ENCODE assay signal across 18 cellular contexts in genomic region chr4:183828125-183828524, GRCh38.
DNase-seq lines count a peak whose midpoint lies in the region; ATAC-seq and TF ChIP-seq lines count a peak whose summit lies in the region.
"Had no signal": no experiment of that assay in that cellular context is flagged by ENCODE, and none has a peak within 500 bp of the region (broad histone marks: within the 10 kb centered on the region; RNA-seq: fewer than 3 reads in every experiment).

No MANE protein-coding gene starts in this region.

- H3K27me3 ChIP-seq in foreskin keratinocyte = no peaks in the 10 kb centered on the region
- H3K27me3 ChIP-seq in upper lobe of right lung = no peaks in the 10 kb centered on the region
- H3K27me3 ChIP-seq: body of pancreas, left lung had no signal

- H3K4me1 ChIP-seq in foreskin keratinocyte (peaks cover 9% of the 10 kb centered on the region), upper lobe of right lung (peaks cover 33% of the 10 kb centered on the region)
- H3K4me1 ChIP-seq: Caco-2 had no signal

- H3K36me3 Mint-ChIP-seq in activated naive CD8-positive, alpha-beta T cell treated with anti-CD3 and anti-CD28 coated beads, Interleukin-2, amount 10 ng/mL, durations not matched to agents 7 days and 5 days = no peaks in the 10 kb centered on the region
- H3K36me3 Mint-ChIP-seq in activated naive CD8-positive, alpha-beta T cell treated with anti-CD3 and anti-CD28 coated beads, Interleukin-2, amount 50 U/mL, for 24 hours (ENCODE audit: low read depth) = no peaks in the 10 kb centered on the region
- no peaks in the 10 kb centered on the region for H3K36me3 Mint-ChIP-seq in endothelial cell (ENCODE audit: low read depth, unreplicated experiment)

- peaks cover 6% of the 10 kb centered on the region for H3K27me3 Mint-ChIP-seq in activated naive CD8-positive, alpha-beta T cell treated with anti-CD3 and anti-CD28 coated beads, Interleukin-2, amount 10 ng/mL, durations not matched to agents 7 days and 5 days
- no peaks in the 10 kb centered on the region for H3K27me3 Mint-ChIP-seq in activated naive CD8-positive, alpha-beta T cell treated with anti-CD3 and anti-CD28 coated beads, Interleukin-2, amount 50 U/mL, for 24 hours
- H3K27me3 Mint-ChIP-seq in endothelial cell (ENCODE audit: unreplicated experiment) = peaks cover 7% of the 10 kb centered on the region
- H3K27me3 Mint-ChIP-seq: activated naive CD4-positive, alpha-beta T cell treated with anti-CD3 and anti-CD28 coated beads, Interleukin-2, amount 50 U/mL, for 24 hours; stimulated activated naive CD8-positive, alpha-beta T cell treated with anti-CD3 and anti-CD28 coated beads, Interleukin-15, Interleukin-2, amounts not matched to agents 100 ng/mL and 50 ng/mL, for 24 hours had no signal

- H3K4me3 Mint-ChIP-seq in activated naive CD8-positive, alpha-beta T cell treated with anti-CD3 and anti-CD28 coated beads, Interleukin-2, amount 10 ng/mL, durations not matched to agents 7 days and 5 days = peak overlapping the region; percentile 33
- H3K4me3 Mint-ChIP-seq in activated naive CD8-positive, alpha-beta T cell treated with anti-CD3 and anti-CD28 coated beads, Interleukin-2, amount 50 U/mL, for 24 hours = no peak overlapping the region
- no peak overlapping the region for H3K4me3 Mint-ChIP-seq in endothelial cell (ENCODE audit: unreplicated experiment)
- H3K4me3 Mint-ChIP-seq: activated naive CD4-positive, alpha-beta T cell treated with anti-CD3 and anti-CD28 coated beads, Interleukin-2, amount 50 U/mL, for 24 hours; stimulated activated naive CD8-positive, alpha-beta T cell treated with anti-CD3 and anti-CD28 coated beads, Interleukin-15, Interleukin-2, amounts not matched to agents 100 ng/mL and 50 ng/mL, for 24 hours had no signal

- POLR2A ChIA-PET in activated naive CD8-positive, alpha-beta T cell treated with anti-CD3 and anti-CD28 coated beads, Interleukin-2, amount 10 ng/mL, durations not matched to agents 7 days and 5 days (lab: Charles Lee) = no interaction called here

- H3K27ac Mint-ChIP-seq in activated naive CD8-positive, alpha-beta T cell treated with anti-CD3 and anti-CD28 coated beads, Interleukin-2, amount 10 ng/mL, durations not matched to agents 7 days and 5 days = no peak overlapping the region
- no peak overlapping the region for H3K27ac Mint-ChIP-seq in activated naive CD8-positive, alpha-beta T cell treated with anti-CD3 and anti-CD28 coated beads, Interleukin-2, amount 50 U/mL, for 24 hours
- no peak overlapping the region for H3K27ac Mint-ChIP-seq in endothelial cell (ENCODE audit: unreplicated experiment)
- H3K27ac Mint-ChIP-seq: activated naive CD4-positive, alpha-beta T cell treated with anti-CD3 and anti-CD28 coated beads, Interleukin-2, amount 50 U/mL, for 24 hours; stimulated activated naive CD8-positive, alpha-beta T cell treated with anti-CD3 and anti-CD28 coated beads, Interleukin-15, Interleukin-2, amounts not matched to agents 100 ng/mL and 50 ng/mL, for 24 hours had no signal

- H3K27ac ChIP-seq in SK-N-MC (peak overlapping the region; percentile 2; the same call in 1 of the 2 replicates), foreskin keratinocyte (no peak overlapping the region), upper lobe of right lung (no peak overlapping the region)
- H3K27ac ChIP-seq: body of pancreas had no signal

- no peak for TF ChIP-seq CTCF in foreskin keratinocyte (conservative IDR thresholded peaks at IDR 0.05)
- no peak for TF ChIP-seq CTCF in upper lobe of right lung (IDR thresholded peaks at IDR 0.05)
- TF ChIP-seq CTCF in endothelial cell (IDR thresholded peaks at IDR 0.05; ENCODE audit: unreplicated experiment) = no peak

- peak overlapping the region; percentile 24; the same call in 1 of the 2 replicates for H3K4me3 ChIP-seq in SK-N-MC
- no peak overlapping the region for H3K4me3 ChIP-seq in upper lobe of right lung
- H3K4me3 ChIP-seq: body of pancreas, coronary artery, left lung had no signal

- H3K36me3 ChIP-seq in SK-N-MC (ENCODE audit: insufficient read depth, low read length) (no peaks in the 10 kb centered on the region), upper lobe of right lung (no peaks in the 10 kb centered on the region)
- H3K36me3 ChIP-seq: left lung had no signal

- peaks cover 6% of the 10 kb centered on the region for H3K4me1 Mint-ChIP-seq in activated naive CD8-positive, alpha-beta T cell treated with anti-CD3 and anti-CD28 coated beads, Interleukin-2, amount 10 ng/mL, durations not matched to agents 7 days and 5 days
- H3K4me1 Mint-ChIP-seq in activated naive CD8-positive, alpha-beta T cell treated with anti-CD3 and anti-CD28 coated beads, Interleukin-2, amount 50 U/mL, for 24 hours = peaks cover 5% of the 10 kb centered on the region
- H3K4me1 Mint-ChIP-seq in endothelial cell (ENCODE audit: unreplicated experiment) = peaks cover 14% of the 10 kb centered on the region

- no peak overlapping the region for H3K9ac ChIP-seq in SK-N-MC (ENCODE audit: insufficient read length)

- ATAC-seq in activated naive CD8-positive, alpha-beta T cell treated with anti-CD3 and anti-CD28 coated beads, Interleukin-2, amount 10 ng/mL, durations not matched to agents 7 days and 5 days (ENCODE audit: low read depth) = no peak
- no peak for ATAC-seq in activated naive CD8-positive, alpha-beta T cell treated with anti-CD3 and anti-CD28 coated beads, Interleukin-2, amount 50 U/mL, for 24 hours
- ATAC-seq in foreskin keratinocyte (peak; percentile 38), upper lobe of right lung (peak; percentile 26)
- ATAC-seq: body of pancreas, left lung had no signal

- no peaks in the 10 kb centered on the region for H3K9me3 ChIP-seq in SK-N-MC (ENCODE audit: low read depth, low read length)
- H3K9me3 ChIP-seq in upper lobe of right lung = no peaks in the 10 kb centered on the region
- H3K9me3 ChIP-seq: body of pancreas, Caco-2, left lung had no signal

- H3K9me3 Mint-ChIP-seq in activated naive CD8-positive, alpha-beta T cell treated with anti-CD3 and anti-CD28 coated beads, Interleukin-2, amount 10 ng/mL, durations not matched to agents 7 days and 5 days = no peaks in the 10 kb centered on the region
- H3K9me3 Mint-ChIP-seq in activated naive CD8-positive, alpha-beta T cell treated with anti-CD3 and anti-CD28 coated beads, Interleukin-2, amount 50 U/mL, for 24 hours = no peaks in the 10 kb centered on the region
- no peaks in the 10 kb centered on the region for H3K9me3 Mint-ChIP-seq in endothelial cell (ENCODE audit: unreplicated experiment)
- H3K9me3 Mint-ChIP-seq: activated naive CD4-positive, alpha-beta T cell treated with anti-CD3 and anti-CD28 coated beads, Interleukin-2, amount 50 U/mL, for 24 hours; stimulated activated naive CD8-positive, alpha-beta T cell treated with anti-CD3 and anti-CD28 coated beads, Interleukin-15, Interleukin-2, amounts not matched to agents 100 ng/mL and 50 ng/mL, for 24 hours had no signal

- intact Hi-C loops in upper lobe of right lung (cut with DNase I) (no loop called here), posterior vena cava (cut with DNase I) (no loop called here)

- DNase-seq in activated naive CD8-positive, alpha-beta T cell treated with anti-CD3 and anti-CD28 coated beads, Interleukin-2, amount 10 ng/mL, durations not matched to agents 7 days and 5 days = no peak
- no peak for DNase-seq in activated naive CD8-positive, alpha-beta T cell treated with anti-CD3 and anti-CD28 coated beads, Interleukin-2, amount 50 U/mL, for 24 hours
- DNase-seq in SK-N-MC (ENCODE audit: low read depth, low spot score) = no peak
- peak in 1 of 2 donors; percentile 36 for DNase-seq in foreskin keratinocyte
- DNase-seq in upper lobe of right lung = no peak
- DNase-seq in posterior vena cava (ENCODE audit: low spot score) = no peak
- no peak for DNase-seq in endothelial cell (ENCODE audit: low spot score)
- DNase-seq: activated T-cell treated with anti-CD3 and anti-CD28 coated beads for 4 hours, body of pancreas, Caco-2, IMR-90, left lung, MM.1S, NCI-H2029, occipital lobe had no signal

Comparison
In these comparisons a context has a peak if more than half of its experiments do, and no peak if none do; other contexts are left out.
1. ATAC-seq: peak in foreskin keratinocyte (single experiment) and upper lobe of right lung (single experiment); none in activated naive CD8-positive, alpha-beta T cell treated with anti-CD3 and anti-CD28 coated beads, Interleukin-2, amount 10 ng/mL, durations not matched to agents 7 days and 5 days (single experiment) and activated naive CD8-positive, alpha-beta T cell treated with anti-CD3 and anti-CD28 coated beads, Interleukin-2, amount 50 U/mL, for 24 hours (single experiment).